In the genomic region with DNA sequence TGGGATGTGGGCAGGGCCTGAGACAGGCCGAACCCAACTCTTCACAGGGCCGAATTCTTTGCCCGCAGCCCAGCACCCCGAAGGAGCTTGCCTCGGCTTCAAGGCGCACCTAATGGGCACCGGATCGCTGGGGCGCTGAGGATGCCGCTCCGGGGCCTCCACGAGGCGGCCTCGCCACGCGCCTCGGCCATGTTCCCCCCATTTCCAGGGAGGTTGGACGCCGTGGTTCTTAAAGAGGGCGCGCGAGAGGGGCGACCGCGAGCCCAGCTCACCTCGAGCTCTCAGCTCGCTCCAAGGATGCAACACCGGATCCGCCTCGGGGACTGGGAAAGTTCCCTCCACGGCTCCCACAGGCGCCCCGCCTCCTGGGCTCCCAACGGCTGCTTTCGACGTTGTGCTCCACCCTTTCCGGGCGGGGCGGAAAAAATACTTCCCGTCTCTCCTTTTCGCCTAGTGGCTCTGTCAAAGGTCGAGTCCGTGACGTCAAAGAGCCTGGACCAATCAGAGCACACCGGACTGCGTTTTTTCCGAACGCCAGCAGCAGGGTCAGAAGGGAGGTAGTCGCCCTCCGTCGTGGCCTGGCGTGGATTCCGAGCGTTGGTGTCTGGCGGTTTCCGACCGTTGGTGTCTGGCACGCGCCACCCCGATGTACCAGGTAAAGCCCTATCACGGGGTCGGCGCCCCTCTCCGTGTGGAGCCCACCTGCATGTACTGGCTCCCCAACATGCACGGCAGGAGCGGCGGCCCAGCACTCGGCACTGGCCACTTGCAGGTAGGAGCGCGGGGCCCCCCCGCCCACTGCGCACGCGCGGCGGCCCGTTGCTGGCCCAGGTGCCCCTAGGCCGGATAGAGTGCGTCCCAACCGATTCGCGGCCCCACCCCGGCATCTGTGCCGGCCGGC, we compare ENCODE assay signal across 1 cellular context.
TF ChIP-seq lines count a peak whose summit lies in the region.
"Not testable (repeated sequence)": the region's sequence is repeated elsewhere in the genome, so short reads cannot be mapped to it uniquely, and the experiment has no call there.

No MANE protein-coding gene starts in this region.

TF ChIP-seq in HepG2, 621 proteins besides CTCF, POLR2A, EP300 and RAD21 (continued from another document):
- TF ChIP-seq, protein P1, sequence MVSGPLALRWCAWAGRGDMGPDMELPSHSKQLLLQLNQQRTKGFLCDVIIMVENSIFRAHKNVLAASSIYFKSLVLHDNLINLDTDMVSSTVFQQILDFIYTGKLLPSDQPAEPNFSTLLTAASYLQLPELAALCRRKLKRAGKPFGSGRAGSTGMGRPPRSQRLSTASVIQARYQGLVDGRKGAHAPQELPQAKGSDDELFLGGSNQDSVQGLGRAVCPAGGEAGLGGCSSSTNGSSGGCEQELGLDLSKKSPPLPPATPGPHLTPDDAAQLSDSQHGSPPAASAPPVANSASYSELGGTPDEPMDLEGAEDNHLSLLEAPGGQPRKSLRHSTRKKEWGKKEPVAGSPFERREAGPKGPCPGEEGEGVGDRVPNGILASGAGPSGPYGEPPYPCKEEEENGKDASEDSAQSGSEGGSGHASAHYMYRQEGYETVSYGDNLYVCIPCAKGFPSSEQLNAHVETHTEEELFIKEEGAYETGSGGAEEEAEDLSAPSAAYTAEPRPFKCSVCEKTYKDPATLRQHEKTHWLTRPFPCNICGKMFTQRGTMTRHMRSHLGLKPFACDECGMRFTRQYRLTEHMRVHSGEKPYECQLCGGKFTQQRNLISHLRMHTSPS (CRISPR knock-in tag; IDR thresholded peaks at IDR 0.05; ENCODE audit: low read depth): 0 out of 2 replicates have a peak, but pooled peaks have one; percentile 19
- TF ChIP-seq ZNF337 (CRISPR knock-in tag; IDR thresholded peaks at IDR 0.05; ENCODE audit: borderline replicate concordance, low read depth): peak; percentile 60; the same call in 1 of the 2 replicates
- not testable (repeated sequence) for TF ChIP-seq SP1, FOXA1 (IDR thresholded peaks at IDR 0.05)
- TF ChIP-seq SP1 (CRISPR knock-in tag; IDR thresholded peaks at IDR 0.05): peak; percentile 59; the same call in 1 of the 2 replicates
- TF ChIP-seq JUN (CRISPR knock-in tag; IDR thresholded peaks at IDR 0.05): 0 out of 2 replicates have a peak, but pooled peaks have one; percentile 21
- peak; percentile 72; the same call in 1 of the 2 replicates for TF ChIP-seq MYPOP (CRISPR knock-in tag; IDR thresholded peaks at IDR 0.05)
- peak; percentile 54; the same call in 1 of the 2 replicates for TF ChIP-seq HNF1B (CRISPR knock-in tag; IDR thresholded peaks at IDR 0.05)
- TF ChIP-seq SP2 (CRISPR knock-in tag; IDR thresholded peaks at IDR 0.05): peak; percentile 82
- peak; percentile 83 for TF ChIP-seq PHF20 (CRISPR knock-in tag; IDR thresholded peaks at IDR 0.05)
- TF ChIP-seq, protein P2, sequence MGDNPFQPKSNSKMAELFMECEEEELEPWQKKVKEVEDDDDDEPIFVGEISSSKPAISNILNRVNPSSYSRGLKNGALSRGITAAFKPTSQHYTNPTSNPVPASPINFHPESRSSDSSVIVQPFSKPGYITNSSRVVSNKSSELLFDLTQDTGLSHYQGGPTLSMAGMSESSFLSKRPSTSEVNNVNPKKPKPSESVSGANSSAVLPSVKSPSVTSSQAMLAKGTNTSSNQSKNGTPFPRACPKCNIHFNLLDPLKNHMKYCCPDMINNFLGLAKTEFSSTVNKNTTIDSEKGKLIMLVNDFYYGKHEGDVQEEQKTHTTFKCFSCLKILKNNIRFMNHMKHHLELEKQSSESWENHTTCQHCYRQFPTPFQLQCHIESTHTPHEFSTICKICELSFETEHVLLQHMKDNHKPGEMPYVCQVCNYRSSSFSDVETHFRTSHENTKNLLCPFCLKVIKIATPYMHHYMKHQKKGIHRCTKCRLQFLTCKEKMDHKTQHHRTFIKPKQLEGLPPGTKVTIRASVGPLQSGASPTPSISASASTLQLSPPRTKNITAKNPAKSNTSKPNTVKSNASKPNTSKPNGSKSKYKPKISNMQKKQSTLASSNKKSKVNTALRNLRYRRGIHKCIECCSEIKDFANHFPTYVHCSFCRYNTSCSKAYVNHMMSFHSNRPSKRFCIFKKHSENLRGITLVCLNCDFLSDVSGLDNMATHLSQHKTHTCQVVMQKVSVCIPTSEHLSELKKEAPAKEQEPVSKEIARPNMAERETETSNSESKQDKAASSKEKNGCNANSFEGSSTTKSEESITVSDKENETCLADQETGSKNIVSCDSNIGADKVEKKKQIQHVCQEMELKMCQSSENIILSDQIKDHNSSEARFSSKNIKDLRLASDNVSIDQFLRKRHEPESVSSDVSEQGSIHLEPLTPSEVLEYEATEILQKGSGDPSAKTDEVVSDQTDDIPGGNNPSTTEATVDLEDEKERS (CRISPR knock-in tag; IDR thresholded peaks at IDR 0.05): 0 out of 2 replicates have a peak, but pooled peaks have one; percentile 70
- TF ChIP-seq, protein P3, sequence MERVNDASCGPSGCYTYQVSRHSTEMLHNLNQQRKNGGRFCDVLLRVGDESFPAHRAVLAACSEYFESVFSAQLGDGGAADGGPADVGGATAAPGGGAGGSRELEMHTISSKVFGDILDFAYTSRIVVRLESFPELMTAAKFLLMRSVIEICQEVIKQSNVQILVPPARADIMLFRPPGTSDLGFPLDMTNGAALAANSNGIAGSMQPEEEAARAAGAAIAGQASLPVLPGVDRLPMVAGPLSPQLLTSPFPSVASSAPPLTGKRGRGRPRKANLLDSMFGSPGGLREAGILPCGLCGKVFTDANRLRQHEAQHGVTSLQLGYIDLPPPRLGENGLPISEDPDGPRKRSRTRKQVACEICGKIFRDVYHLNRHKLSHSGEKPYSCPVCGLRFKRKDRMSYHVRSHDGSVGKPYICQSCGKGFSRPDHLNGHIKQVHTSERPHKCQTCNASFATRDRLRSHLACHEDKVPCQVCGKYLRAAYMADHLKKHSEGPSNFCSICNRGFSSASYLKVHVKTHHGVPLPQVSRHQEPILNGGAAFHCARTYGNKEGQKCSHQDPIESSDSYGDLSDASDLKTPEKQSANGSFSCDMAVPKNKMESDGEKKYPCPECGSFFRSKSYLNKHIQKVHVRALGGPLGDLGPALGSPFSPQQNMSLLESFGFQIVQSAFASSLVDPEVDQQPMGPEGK (CRISPR knock-in tag; IDR thresholded peaks at IDR 0.05): peak; percentile 75
- TF ChIP-seq CHCHD3 (CRISPR knock-in tag; IDR thresholded peaks at IDR 0.05): 0 out of 2 replicates have a peak, but pooled peaks have one; percentile 60
- TF ChIP-seq ZFP90 (CRISPR knock-in tag; IDR thresholded peaks at IDR 0.05; ENCODE audit: borderline replicate concordance): peak; percentile 90
- TF ChIP-seq, protein P4, sequence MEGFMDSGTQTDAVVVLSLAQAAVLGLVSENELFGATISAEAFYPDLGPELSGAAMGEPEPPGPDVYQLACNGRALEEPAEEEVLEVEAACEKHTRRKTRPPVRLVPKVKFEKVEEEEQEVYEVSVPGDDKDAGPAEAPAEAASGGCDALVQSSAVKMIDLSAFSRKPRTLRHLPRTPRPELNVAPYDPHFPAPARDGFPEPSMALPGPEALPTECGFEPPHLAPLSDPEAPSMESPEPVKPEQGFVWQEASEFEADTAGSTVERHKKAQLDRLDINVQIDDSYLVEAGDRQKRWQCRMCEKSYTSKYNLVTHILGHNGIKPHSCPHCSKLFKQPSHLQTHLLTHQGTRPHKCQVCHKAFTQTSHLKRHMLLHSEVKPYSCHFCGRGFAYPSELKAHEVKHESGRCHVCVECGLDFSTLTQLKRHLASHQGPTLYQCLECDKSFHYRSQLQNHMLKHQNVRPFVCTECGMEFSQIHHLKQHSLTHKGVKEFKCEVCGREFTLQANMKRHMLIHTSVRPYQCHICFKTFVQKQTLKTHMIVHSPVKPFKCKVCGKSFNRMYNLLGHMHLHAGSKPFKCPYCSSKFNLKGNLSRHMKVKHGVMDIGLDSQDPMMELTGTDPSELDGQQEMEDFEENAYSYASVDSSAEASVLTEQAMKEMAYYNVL (CRISPR knock-in tag; IDR thresholded peaks at IDR 0.05; ENCODE audit: borderline replicate concordance): peak; percentile 75; the same call in 1 of the 2 replicates
- peak; percentile 79 for TF ChIP-seq ATF7-NPFF (CRISPR knock-in tag; IDR thresholded peaks at IDR 0.05; ENCODE audit: low read depth)
- 0 out of 2 replicates have a peak, but pooled peaks have one; percentile 27 for TF ChIP-seq ZSCAN20 (CRISPR knock-in tag; IDR thresholded peaks at IDR 0.05; ENCODE audit: borderline replicate concordance)
- peak; percentile 55; the same call in 1 of the 2 replicates for TF ChIP-seq ZBTB10 (CRISPR knock-in tag; IDR thresholded peaks at IDR 0.05; ENCODE audit: borderline replicate concordance)
- peak; percentile 28 for TF ChIP-seq SKI (IDR thresholded peaks at IDR 0.05; ENCODE audit: partially characterized antibody)
- TF ChIP-seq ZNF564 (CRISPR knock-in tag; IDR thresholded peaks at IDR 0.05): peak; percentile 78; the same call in 1 of the 2 replicates
- TF ChIP-seq ZNF687 (CRISPR knock-in tag; IDR thresholded peaks at IDR 0.05): peak; percentile 81
- TF ChIP-seq POLR2AphosphoS5 (IDR thresholded peaks at IDR 0.05; ENCODE audit: low read depth, low read length): peak; percentile 94
- TF ChIP-seq FOSL2 (CRISPR knock-in tag; IDR thresholded peaks at IDR 0.05): peak; percentile 26; the same call in 1 of the 2 replicates
- 0 out of 2 replicates have a peak, but pooled peaks have one; percentile 60 for TF ChIP-seq ZNF234 (CRISPR knock-in tag; conservative IDR thresholded peaks at IDR 0.05)
- TF ChIP-seq FOXA1 (CRISPR knock-in tag; IDR thresholded peaks at IDR 0.05): peak; percentile 29; the same call in 1 of the 2 replicates
